Comparison of ENCODE assay signal across 18 cellular contexts in the genomic region with DNA sequence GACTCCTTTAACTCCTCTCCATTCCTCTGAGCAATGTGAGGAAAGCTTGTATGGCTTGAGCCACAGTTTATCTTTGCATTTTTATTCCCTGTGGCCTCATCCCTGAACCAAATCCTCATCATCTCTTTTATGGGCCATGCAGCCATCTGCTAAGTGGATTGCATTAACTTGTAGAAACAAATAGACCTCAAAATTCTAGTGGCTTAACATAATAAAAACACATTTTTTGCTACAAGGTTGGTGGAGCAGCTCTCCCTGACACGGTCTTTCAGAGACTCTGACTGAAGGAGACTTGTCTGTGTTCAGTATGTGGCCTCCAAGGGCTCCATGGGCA.
"Had no signal": no experiment of that assay in that cellular context is flagged by ENCODE, and none has a peak within 500 bp of the region (broad histone marks: within the 10 kb centered on the region; RNA-seq: fewer than 3 reads in every experiment).

No MANE protein-coding gene starts in this region.

- H3K4me3 ChIP-seq: body of pancreas, cardiac muscle cell, heart left ventricle, thoracic aorta had no signal

- H3K9me3 ChIP-seq: body of pancreas, heart left ventricle, thoracic aorta had no signal

- H3K27me3 ChIP-seq: body of pancreas, cardiac muscle cell, heart left ventricle had no signal

- H3K4me1 ChIP-seq: body of pancreas had no signal

- H3K27ac ChIP-seq: body of pancreas, cardiac muscle cell, thoracic aorta had no signal

- ATAC-seq: activated CD8-positive, alpha-beta memory T cell treated with anti-CD3 and anti-CD28 coated beads, Interleukin-2, amount 10 ng/mL, durations not matched to agents 7 days and 5 days; body of pancreas; heart left ventricle; left cardiac atrium; natural killer cell had no signal

- H3K36me3 ChIP-seq: cardiac muscle cell, heart left ventricle, thoracic aorta had no signal

- DNase-seq: activated CD4-positive, alpha-beta memory T cell treated with anti-CD3 and anti-CD28 coated beads for 36 hours; activated CD4-positive, alpha-beta T cell treated with anti-CD3 and anti-CD28 coated beads for 48 hours; activated CD8-positive, alpha-beta memory T cell treated with anti-CD3 and anti-CD28 coated beads, Interleukin-2, amount 10 ng/mL, durations not matched to agents 7 days and 5 days; activated effector memory CD4-positive, alpha-beta T cell treated with anti-CD3 and anti-CD28 coated beads, Interleukin-2, amount 50 U/mL, for 16 hours; activated naive CD4-positive, alpha-beta T cell treated with anti-CD3 and anti-CD28 coated beads, Interleukin-2, amount 10 ng/mL, durations not matched to agents 7 days and 5 days; activated T-cell treated with anti-CD3 and anti-CD28 coated beads for 4 hours; anterior cingulate cortex; body of pancreas; effector CD8-positive, alpha-beta T cell; erythroblast; heart left ventricle; left cardiac atrium; natural killer cell; retina; stimulated activated CD4-positive, alpha-beta T cell treated with anti-CD3 and anti-CD28 coated beads, Interleukin-4, amount 100 ng/mL, for 24 hours; stimulated activated naive CD4-positive, alpha-beta T cell treated with Interleukin-2 at 50 U/mL for 16 hours had no signal
